22 cellular contexts compared by ENCODE assay signal in the genomic region with DNA sequence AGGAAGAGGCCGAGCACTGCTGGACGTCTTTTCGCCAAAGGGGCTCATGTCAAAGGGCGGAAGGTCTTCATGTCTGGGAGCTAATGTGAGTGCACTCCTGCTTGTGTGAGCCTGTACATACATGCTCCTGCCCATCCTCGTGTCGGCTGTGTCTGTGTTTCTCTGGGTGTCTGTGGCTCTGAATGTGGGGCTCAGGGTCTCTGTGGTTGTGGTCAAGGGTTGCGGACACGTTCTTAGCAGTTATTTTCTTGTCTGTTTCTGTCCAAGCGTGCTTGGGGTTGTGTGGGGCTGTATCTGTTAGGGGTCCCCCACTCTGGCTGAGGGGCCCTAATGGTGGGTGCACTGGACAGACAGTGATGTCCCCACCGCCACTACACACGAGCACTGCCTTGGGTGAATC. TPM values are rescaled to one million over a fixed set of nuclear protein-coding genes. Genes with fewer than 3 reads are reported as not detected.
DNase-seq lines count a peak whose midpoint lies in the region; ATAC-seq and TF ChIP-seq lines count a peak whose summit lies in the region.
"Had no signal": no experiment of that assay in that cellular context is flagged by ENCODE, and none has a peak within 500 bp of the region (broad histone marks: within the 10 kb centered on the region; RNA-seq: fewer than 3 reads in every experiment).

No MANE protein-coding gene starts in this region.

- peaks cover 0 to 18% (median 4%) of the 10 kb centered on the region in 5 donors for H3K27me3 ChIP-seq in subcutaneous abdominal adipose tissue (ENCODE audit: control insufficient read depth in 5 of 5, insufficient read depth in 4 of 5, low read length in 5 of 5)
- H3K27me3 ChIP-seq: body of pancreas had no signal

- H3K27ac Mint-ChIP-seq in activated CD4-positive, alpha-beta T cell treated with anti-CD3 and anti-CD28 coated beads, Interleukin-2, amount 10 ng/mL, durations not matched to agents 24 days and 14 days = no peak overlapping the region
- H3K27ac Mint-ChIP-seq in activated B cell treated with CpG ODN at 0.5 μM for 24 hours (no peak overlapping the region), immature natural killer cell (no peak overlapping the region)
- H3K27ac Mint-ChIP-seq: activated CD8-positive, alpha-beta T cell treated with anti-CD3 and anti-CD28 coated beads for 36 hours; activated naive CD4-positive, alpha-beta T cell treated with anti-CD3 and anti-CD28 coated beads, Interleukin-2, amount 50 U/mL, for 72 hours; CD14-positive monocyte had no signal

- CTCF ChIA-PET in activated B cell treated with CpG ODN at 0.5 μM for 24 hours (lab: Charles Lee) = no interaction called here

- no peak for TF ChIP-seq CTCF in activated B cell treated with CpG ODN at 0.5 μM for 24 hours (IDR thresholded peaks at IDR 0.05)

- no peak for DNase-seq in activated CD4-positive, alpha-beta T cell treated with anti-CD3 and anti-CD28 coated beads, Interleukin-2, amount 10 ng/mL, durations not matched to agents 24 days and 14 days
- no peak for DNase-seq in activated CD4-positive, alpha-beta T cell treated with anti-CD3 and anti-CD28 coated beads, Interleukin-2, amount 50 U/mL, for 48 hours
- DNase-seq in activated B cell treated with CpG ODN at 0.5 μM for 24 hours (no peak), immature natural killer cell (no peak), NCI-H526 treated with DMSO at 0.1 percent for 48 hours (lab: John Stamatoyannopoulos, UW) (no peak)
- DNase-seq: activated CD4-positive, CD25-positive, alpha-beta regulatory T cell; activated CD8-positive, alpha-beta T cell treated with anti-CD3 and anti-CD28 coated beads for 36 hours; DMS79 treated with DMSO at 0.1 percent for 48 hours; glutamatergic neuron; Karpas-422; midbrain; NCI-H187; stimulated activated CD4-positive, alpha-beta T cell treated with anti-CD3 and anti-CD28 coated beads, Interleukin-12 subunit alpha, Interleukin-12 subunit beta, amount 100 ng/mL, for 4 hours; upper lobe of right lung had no signal

- peaks cover 6% of the 10 kb centered on the region for H3K9me3 Mint-ChIP-seq in activated CD4-positive, alpha-beta T cell treated with anti-CD3 and anti-CD28 coated beads, Interleukin-2, amount 10 ng/mL, durations not matched to agents 24 days and 14 days
- H3K9me3 Mint-ChIP-seq in activated B cell treated with CpG ODN at 0.5 μM for 24 hours (no peaks in the 10 kb centered on the region), immature natural killer cell (no peaks in the 10 kb centered on the region)
- H3K9me3 Mint-ChIP-seq: activated CD8-positive, alpha-beta T cell treated with anti-CD3 and anti-CD28 coated beads for 36 hours; activated naive CD4-positive, alpha-beta T cell treated with anti-CD3 and anti-CD28 coated beads, Interleukin-2, amount 50 U/mL, for 72 hours had no signal

- no peaks in the 10 kb centered on the region for H3K36me3 ChIP-seq in subcutaneous abdominal adipose tissue (ENCODE audit: control insufficient read depth in 5 of 5, insufficient read depth in 5 of 5, low read length in 5 of 5)
- H3K36me3 ChIP-seq: left lung, right atrium auricular region, upper lobe of right lung had no signal

- POLR2A ChIA-PET in activated B cell treated with CpG ODN at 0.5 μM for 24 hours (lab: Charles Lee) = no interaction called here

- no peak overlapping the region for H3K27ac ChIP-seq in subcutaneous abdominal adipose tissue (ENCODE audit: low read depth, low read length)
- H3K27ac ChIP-seq: body of pancreas, left lung, right atrium auricular region, upper lobe of right lung had no signal

- no peak overlapping the region for H3K9ac ChIP-seq in subcutaneous abdominal adipose tissue (ENCODE audit: low read length in 5 of 5)

- ATAC-seq in activated B cell treated with CpG ODN at 0.5 μM for 24 hours (ENCODE audit: low read depth) (no peak), GM21447 (IDR thresholded peaks at IDR 0.05; ENCODE audit: unreplicated experiment) (no peak), GM19328 (IDR thresholded peaks at IDR 0.05; ENCODE audit: unreplicated experiment) (no peak)

- H3K9me3 ChIP-seq in subcutaneous abdominal adipose tissue (ENCODE audit: control insufficient read depth in 5 of 5, low read length in 5 of 5) = no peaks in the 10 kb centered on the region
- H3K9me3 ChIP-seq: body of pancreas, left lung, right atrium auricular region, upper lobe of right lung had no signal

- H3K4me1 ChIP-seq in subcutaneous abdominal adipose tissue (ENCODE audit: control insufficient read depth in 5 of 5, insufficient read depth in 5 of 5, low read length in 5 of 5) = peaks cover 6 to 32% (median 24%) of the 10 kb centered on the region in 5 donors

- peaks cover 2% of the 10 kb centered on the region for H3K36me3 Mint-ChIP-seq in activated CD4-positive, alpha-beta T cell treated with anti-CD3 and anti-CD28 coated beads, Interleukin-2, amount 10 ng/mL, durations not matched to agents 24 days and 14 days (ENCODE audit: low read depth)
- no peaks in the 10 kb centered on the region for H3K36me3 Mint-ChIP-seq in activated B cell treated with CpG ODN at 0.5 μM for 24 hours (ENCODE audit: low read depth)
- peaks cover 0 to 5% (median 3%) of the 10 kb centered on the region in 3 donors for H3K36me3 Mint-ChIP-seq in immature natural killer cell

- peaks cover 18% of the 10 kb centered on the region for H3K4me1 Mint-ChIP-seq in activated CD4-positive, alpha-beta T cell treated with anti-CD3 and anti-CD28 coated beads, Interleukin-2, amount 10 ng/mL, durations not matched to agents 24 days and 14 days
- H3K4me1 Mint-ChIP-seq in activated B cell treated with CpG ODN at 0.5 μM for 24 hours (peaks cover 19% of the 10 kb centered on the region), immature natural killer cell (peaks cover 6 to 25% of the 10 kb centered on the region in 2 donors)

- peak overlapping the region; percentile 76 for H3K4me3 Mint-ChIP-seq in activated CD4-positive, alpha-beta T cell treated with anti-CD3 and anti-CD28 coated beads, Interleukin-2, amount 10 ng/mL, durations not matched to agents 24 days and 14 days
- H3K4me3 Mint-ChIP-seq in activated B cell treated with CpG ODN at 0.5 μM for 24 hours (peak overlapping the region; percentile 78), immature natural killer cell (peak overlapping the region in 3 of 5 donors; percentile 9 to 53 (median 15))

- H3K27me3 Mint-ChIP-seq in activated CD4-positive, alpha-beta T cell treated with anti-CD3 and anti-CD28 coated beads, Interleukin-2, amount 10 ng/mL, durations not matched to agents 24 days and 14 days = peaks cover 56% of the 10 kb centered on the region
- H3K27me3 Mint-ChIP-seq in activated B cell treated with CpG ODN at 0.5 μM for 24 hours (peaks cover 62% of the 10 kb centered on the region), immature natural killer cell (ENCODE audit: low read depth in 3 of 3) (peaks cover 18 to 29% (median 22%) of the 10 kb centered on the region in 3 donors)

- H3K4me3 ChIP-seq in subcutaneous abdominal adipose tissue (ENCODE audit: low read depth in 1 of 5, low read length in 5 of 5) = peak overlapping the region; percentile 20 to 65 (median 44)
- H3K4me3 ChIP-seq: body of pancreas, left lung, upper lobe of right lung had no signal

- intact Hi-C loops in activated CD4-positive, alpha-beta T cell treated with anti-CD3 and anti-CD28 coated beads, Interleukin-2, amount 10 ng/mL, durations not matched to agents 24 days and 14 days (cut with micrococcal nuclease) = loop anchor here (5.0 kb wide), 1 partner anchor 36 kb away; no protein-coding TSS in a partner anchor
- intact Hi-C loops in activated B cell treated with CpG ODN at 0.5 μM for 24 hours (cut with micrococcal nuclease) = no loop called here

RNA-seq across cellular contexts. Expression of a gene that starts 2.9 kb away (rescaled TPM):
- not detected in 2 replicates for total RNA-seq in activated CD4-positive, alpha-beta T cell treated with anti-CD3 and anti-CD28 coated beads, Interleukin-2, amount 10 ng/mL, durations not matched to agents 24 days and 14 days
- not detected in 2 replicates for total RNA-seq in activated B cell treated with CpG ODN at 0.5 μM for 24 hours
- not detected for polyA plus RNA-seq in immature natural killer cell
- total RNA-seq: activated CD8-positive, alpha-beta T cell treated with anti-CD3 and anti-CD28 coated beads for 36 hours; body of pancreas; left lung; right atrium auricular region; upper lobe of right lung had no signal
- polyA plus RNA-seq: CD14-positive monocyte had no signal

RNA-seq across cellular contexts. Expression of a gene that starts 10.2 kb away (rescaled TPM):
- total RNA-seq in activated CD4-positive, alpha-beta T cell treated with anti-CD3 and anti-CD28 coated beads, Interleukin-2, amount 10 ng/mL, durations not matched to agents 24 days and 14 days = 0.73 TPM in 1 of 2 replicates, not detected in the other
- not detected in 2 replicates for total RNA-seq in activated B cell treated with CpG ODN at 0.5 μM for 24 hours
- polyA plus RNA-seq in immature natural killer cell = 1 to 10 TPM in 1 of 3 donors, not detected in 2; 1.1 TPM
- total RNA-seq: activated CD8-positive, alpha-beta T cell treated with anti-CD3 and anti-CD28 coated beads for 36 hours; activated naive CD4-positive, alpha-beta T cell treated with anti-CD3 and anti-CD28 coated beads, Interleukin-2, amount 50 U/mL, for 72 hours; body of pancreas; right atrium auricular region; upper lobe of right lung had no signal
- polyA plus RNA-seq: CD14-positive monocyte had no signal

RNA-seq across cellular contexts. Expression of a gene that starts 35.8 kb away (rescaled TPM):
- 123 and 130 TPM in 2 replicates for total RNA-seq in activated CD4-positive, alpha-beta T cell treated with anti-CD3 and anti-CD28 coated beads, Interleukin-2, amount 10 ng/mL, durations not matched to agents 24 days and 14 days
- 30.6 and 34.7 TPM in 2 replicates for total RNA-seq in activated B cell treated with CpG ODN at 0.5 μM for 24 hours
- polyA plus RNA-seq in immature natural killer cell = 10 to 100 TPM; 65.2 to 76.5 (median 70.7) TPM

RNA-seq across cellular contexts. Expression of a gene that starts 38.2 kb away (rescaled TPM):
- 1.7 and 2.7 TPM in 2 replicates for total RNA-seq in activated CD4-positive, alpha-beta T cell treated with anti-CD3 and anti-CD28 coated beads, Interleukin-2, amount 10 ng/mL, durations not matched to agents 24 days and 14 days
- total RNA-seq in activated B cell treated with CpG ODN at 0.5 μM for 24 hours = 0.75 TPM in 1 of 2 replicates, not detected in the other
- not detected for polyA plus RNA-seq in immature natural killer cell
- total RNA-seq: body of pancreas, right atrium auricular region, upper lobe of right lung had no signal
- polyA plus RNA-seq: CD14-positive monocyte had no signal

Comparison
In these comparisons a context has a peak if more than half of its experiments do, and no peak if none do; other contexts are left out.
1. H3K4me3 Mint-ChIP-seq: peak in every context shown above with its lines; median percentile 78 in activated B cell treated with CpG ODN at 0.5 μM for 24 hours; 76 in activated CD4-positive, alpha-beta T cell treated with anti-CD3 and anti-CD28 coated beads, Interleukin-2, amount 10 ng/mL, durations not matched to agents 24 days and 14 days; 15 in immature natural killer cell.